Comparison of ENCODE assay signal across 12 cellular contexts in genomic region chr22:18554280-18555256, GRCh38. TPM values are rescaled to one million over a fixed set of nuclear protein-coding genes. Genes with fewer than 3 reads are reported as not detected.
DNase-seq lines count a peak whose midpoint lies in the region; ATAC-seq, FAIRE-seq and TF ChIP-seq lines count a peak whose summit lies in the region.
"Not testable (repeated sequence)": the region's sequence is repeated elsewhere in the genome, so short reads cannot be mapped to it uniquely, and the experiment has no call there.
"Had no signal": no experiment of that assay in that cellular context is flagged by ENCODE, and none has a peak within 500 bp of the region (broad histone marks: within the 10 kb centered on the region; RNA-seq: fewer than 3 reads in every experiment).

No MANE protein-coding gene starts in this region.

- H3K4me3 Mint-ChIP-seq in WTC11, result not testable (repeated sequence)

- H3K27ac Mint-ChIP-seq in WTC11, result not testable (repeated sequence)

- not testable (repeated sequence) for H3K18ac ChIP-seq in IMR-90 (ENCODE audit: low read depth, low read length)

- not testable (repeated sequence) for BruUV-seq in IMR-90 (replicated peaks; lab: Mats Ljungman, UMichigan)

- not testable (repeated sequence) for H3K9me3 ChIP-seq in A549; IMR-90 (ENCODE audit: control insufficient read depth, insufficient read depth, low read length); gastroesophageal sphincter; left ventricle myocardium inferior (replicated peaks); left lung; pancreas; upper lobe of right lung

- not testable (repeated sequence) for H4K91ac ChIP-seq in IMR-90 (ENCODE audit: insufficient read depth, low read depth, low read length)

- H4K20me1 ChIP-seq in IMR-90 (ENCODE audit: insufficient read depth, low read length), result not testable (repeated sequence)

- not testable (repeated sequence) for TF ChIP-seq EP300 in A549 (IDR thresholded peaks at IDR 0.05); gastroesophageal sphincter (IDR thresholded peaks at IDR 0.05)

- H3K4ac ChIP-seq in IMR-90 (ENCODE audit: low read depth, low read length), result not testable (repeated sequence)

- not testable (repeated sequence) for H2BK15ac ChIP-seq in IMR-90 (ENCODE audit: low read depth, low read length)

- H3K79me1 ChIP-seq in IMR-90 (ENCODE audit: low read depth in 1 of 2, low read length in 2 of 2), result not testable (repeated sequence)

- H3K9me1 ChIP-seq in IMR-90 (ENCODE audit: insufficient read depth, low read length), result not testable (repeated sequence)

- H2BK20ac ChIP-seq in IMR-90 (ENCODE audit: low read depth, low read length), result not testable (repeated sequence)

- not testable (repeated sequence) for FAIRE-seq in A549 (lab: Jason Lieb, UNC); pancreas (lab: Jason Lieb, UNC)

- CTCF ChIA-PET in A549 (lab: Yijun Ruan, JAX); IMR-90 (lab: Yijun Ruan, JAX); WTC11 (lab: Charles Lee): not testable (repeated sequence)

- H3K4me2 ChIP-seq in A549; IMR-90 (ENCODE audit: low read depth, low read length): not testable (repeated sequence)

- H3K4me3 ChIP-seq in A549; IMR-90 (ENCODE audit: insufficient read depth, low read depth, low read length); gastroesophageal sphincter; left ventricle myocardium inferior; left lung; pancreas; upper lobe of right lung: not testable (repeated sequence)

- TF ChIP-seq CTCF in A549 (IDR thresholded peaks at IDR 0.05); IMR-90 (conservative IDR thresholded peaks at IDR 0.05; ENCODE audit: low read depth, low read length); WTC11 (IDR thresholded peaks at IDR 0.05); gastroesophageal sphincter (IDR thresholded peaks at IDR 0.05); left ventricle myocardium inferior (IDR thresholded peaks at IDR 0.05; ENCODE audit: borderline replicate concordance); left lung (IDR thresholded peaks at IDR 0.05); pancreas (IDR thresholded peaks at IDR 0.05); upper lobe of right lung (IDR thresholded peaks at IDR 0.05): not testable (repeated sequence)

- WGBS in A549 (ENCODE audit: missing lambda C conversion rate), result no CpG with 5 or more reads among the region's 22 CpGs
- WGBS in IMR-90 (ENCODE audit: extremely low coverage in 2 of 2, insufficient read length in 1 of 2), 2 experiments, result no CpG with 5 or more reads among the region's 22 CpGs
- WGBS in gastroesophageal sphincter (ENCODE audit: low coverage in 1 of 2), 2 donors, result no CpG with 5 or more reads among the region's 22 CpGs
- no CpG with 5 or more reads among the region's 22 CpGs for WGBS in pancreas, 2 donors

- H3K4me1 Mint-ChIP-seq in WTC11, result not testable (repeated sequence)

- in situ Hi-C loops in IMR-90 (cut with MboI; ENCODE audit: low sequenced_read_pairs), result not testable (repeated sequence)

- not testable (repeated sequence) for H3K4me1 ChIP-seq in A549; IMR-90 (ENCODE audit: control insufficient read depth, insufficient read depth, low read length); gastroesophageal sphincter; left ventricle myocardium inferior; left lung; pancreas; upper lobe of right lung

- TF ChIP-seq RAD21 in A549 (conservative IDR thresholded peaks at IDR 0.05 in 1 of 2, IDR thresholded peaks at IDR 0.05 in 1 of 2); IMR-90 (IDR thresholded peaks at IDR 0.05; ENCODE audit: low read length): not testable (repeated sequence)

- not testable (repeated sequence) for TF ChIP-seq POLR2A in A549 (IDR thresholded peaks at IDR 0.05; ENCODE audit: low read length); IMR-90 (IDR thresholded peaks at IDR 0.05; ENCODE audit: low read depth, low read length); gastroesophageal sphincter (IDR thresholded peaks at IDR 0.05)

- H4K8ac ChIP-seq in IMR-90 (ENCODE audit: low read depth in 2 of 2, low read length in 2 of 2), result not testable (repeated sequence)

- H3K27ac ChIP-seq in A549; IMR-90 (ENCODE audit: insufficient read depth, low read length); gastroesophageal sphincter; left ventricle myocardium inferior (replicated peaks); left lung; pancreas; upper lobe of right lung: not testable (repeated sequence)

- H2BK120ac ChIP-seq in IMR-90 (ENCODE audit: low read depth, low read length), result not testable (repeated sequence)

- not testable (repeated sequence) for H3K36me3 Mint-ChIP-seq in WTC11

- H3K56ac ChIP-seq in IMR-90 (ENCODE audit: extremely low read depth, insufficient read depth, low read length), result not testable (repeated sequence)

- H2AK9ac ChIP-seq in IMR-90 (replicated peaks; ENCODE audit: low read depth, low read length, poor library complexity), result not testable (repeated sequence)

- H2AK5ac ChIP-seq in IMR-90 (ENCODE audit: low read depth, low read length), result not testable (repeated sequence)

- H2BK5ac ChIP-seq in IMR-90 (ENCODE audit: low read depth, low read length, poor library complexity, severe bottlenecking), result not testable (repeated sequence)

- not testable (repeated sequence) for DNase-seq in A549 (ENCODE audit: low read depth in 1 of 2, low spot score in 1 of 2); IMR-90; WTC11 (ENCODE audit: low spot score); left lung
- DNase-seq in left ventricle myocardium inferior (peak; percentile 49), pancreas (peak in 1 of 6 donors; percentile 83), upper lobe of right lung (peak; percentile 78)

- H2AFZ ChIP-seq in IMR-90 (replicated peaks; ENCODE audit: low read length, poor library complexity), result not testable (repeated sequence)

- not testable (repeated sequence) for H3K14ac ChIP-seq in IMR-90 (replicated peaks; ENCODE audit: low read depth, low read length)

- ATAC-seq in A549 (peak; percentile 37 to 47; a peak in 5 of 6 replicates), IMR-90 (ENCODE audit: low read depth) (peak; percentile 19), WTC11 (peak; percentile 23), gastroesophageal sphincter (peak; percentile 60), left lung (peak; percentile 80), pancreas (peak; percentile 66 to 80 (median 72)), upper lobe of right lung (peak; percentile 62)

- not testable (repeated sequence) for H3K27me3 ChIP-seq in IMR-90 (ENCODE audit: control insufficient read depth, insufficient read depth, low read length); gastroesophageal sphincter; left ventricle myocardium inferior (ENCODE audit: low read depth); left lung; pancreas; upper lobe of right lung

- POLR2A ChIA-PET in A549 (lab: Yijun Ruan, JAX); IMR-90 (lab: Charles Lee; ENCODE audit: unreplicated experiment); WTC11 (lab: Charles Lee): not testable (repeated sequence)

- not testable (repeated sequence) for H3K27me3 Mint-ChIP-seq in WTC11 (ENCODE audit: low read depth)

- H3K9me3 Mint-ChIP-seq in WTC11, result not testable (repeated sequence)

- not testable (repeated sequence) for H3K9ac ChIP-seq in IMR-90 (ENCODE audit: low read depth, low read length)

- H3K36me3 ChIP-seq in IMR-90 (ENCODE audit: control insufficient read depth, insufficient read depth, low read length); gastroesophageal sphincter; left ventricle myocardium inferior; left lung; pancreas; upper lobe of right lung: not testable (repeated sequence)

- dilution Hi-C loops in IMR-90 (cut with HindIII; ENCODE audit: low sequenced_read_pairs, unreplicated experiment), result not testable (repeated sequence)

- not testable (repeated sequence) for H3K23ac ChIP-seq in IMR-90 (ENCODE audit: low read depth, low read length)

- intact Hi-C loops in IMR-90 (cut with micrococcal nuclease); left ventricle myocardium inferior (cut with micrococcal nuclease); left lung (cut with DNase I); pancreas (cut with DNase I); upper lobe of right lung (cut with DNase I): not testable (repeated sequence)

- H4K5ac ChIP-seq in IMR-90 (ENCODE audit: low read depth, low read length), result not testable (repeated sequence)

RNA-seq across cellular contexts. Expression of gene TMEM191B, which starts 27.0 kb away (rescaled TPM):
- polyA plus RNA-seq in A549 (2011; rRNA removed) (0.24 and 0.34 TPM in 2 replicates), A549 (2017; fragmentation: RNase III; extraction: RNeasy Plus Mini Kit Qiagen cat#74134 plus additional on column Dnase treatment) (0.53 to 0.70 TPM (median 0.67 TPM) in 3 replicates), IMR-90 (2012; rRNA removed) (0.80 and 1.8 TPM in 2 replicates), pancreas (1 to 10 TPM; 1.2 to 1.6 TPM)
- polyA plus RNA-seq in A549 (2012; cell fraction: cytosol; rRNA removed), result 0.75 and 1.9 TPM in 2 replicates
- 8.0 and 11.7 TPM in 2 replicates for polyA plus RNA-seq in A549 (2012; cell fraction: nucleus; rRNA removed)
- not detected in 2 replicates for polyA minus RNA-seq in A549 (2011; rRNA and poly(A)+ RNA removed)
- total RNA-seq in IMR-90 (2012; rRNA removed) (0.28 TPM in 1 of 2 replicates, not detected in the other), WTC11 (2021) (2.7 to 9.8 TPM (median 3.7 TPM) in 3 replicates), gastroesophageal sphincter (1 to 10 TPM in 2 of 4 donors, not detected in 2; 1.3 to 3.8 TPM), left ventricle myocardium inferior (0.74 TPM), left lung (1 to 10 TPM in 1 of 2 donors, not detected in 1; 2.8 TPM), pancreas (under 1 TPM in 3 of 6 donors, not detected in 3; 0.28 to 0.69 (median 0.35) TPM), upper lobe of right lung (2.1 TPM)
- polyA plus RNA-seq in IMR-90 (2012; cell fraction: cytosol; rRNA removed), result 0.27 and 1.1 TPM in 2 replicates
- polyA plus RNA-seq in IMR-90 (2012; cell fraction: nucleus; rRNA removed; ENCODE audit: low replicate concordance), result 4.1 and 7.1 TPM in 2 replicates
- total RNA-seq: H4 had no signal
- polyA plus RNA-seq: IgD-negative memory B cell had no signal

RNA-seq across cellular contexts. Expression of gene GGTLC3, which starts 36.6 kb away (rescaled TPM):
- polyA plus RNA-seq in A549 (2011; rRNA removed), result not detected in 2 replicates
- not detected in 2 replicates for polyA plus RNA-seq in A549 (2012; cell fraction: cytosol; rRNA removed)
- polyA plus RNA-seq in A549 (2012; cell fraction: nucleus; rRNA removed), result not detected in 2 replicates
- polyA plus RNA-seq in A549 (2017; fragmentation: RNase III; extraction: RNeasy Plus Mini Kit Qiagen cat#74134 plus additional on column Dnase treatment), result not detected in 3 replicates
- not detected in 2 replicates for polyA minus RNA-seq in A549 (2011; rRNA and poly(A)+ RNA removed)
- not detected in 2 replicates for total RNA-seq in IMR-90 (2012; rRNA removed)
- polyA plus RNA-seq in IMR-90 (2012; rRNA removed), result not detected in 2 replicates
- not detected in 2 replicates for polyA plus RNA-seq in IMR-90 (2012; cell fraction: cytosol; rRNA removed)
- not detected in 2 replicates for polyA plus RNA-seq in IMR-90 (2012; cell fraction: nucleus; rRNA removed; ENCODE audit: low replicate concordance)
- not detected in 3 replicates for total RNA-seq in WTC11 (2021)
- total RNA-seq in gastroesophageal sphincter, result not detected
- not detected for total RNA-seq in left ventricle myocardium inferior
- total RNA-seq in left lung, result 1 to 10 TPM in 1 of 2 donors, under 1 TPM in 1; 0.84 to 6.4 TPM
- not detected for total RNA-seq in pancreas
- polyA plus RNA-seq in pancreas, result under 1 TPM in 1 of 2 donors, not detected in 1; 0.61 TPM
- 13.1 TPM for total RNA-seq in upper lobe of right lung
- total RNA-seq: H4, NCI-H460 had no signal
- polyA plus RNA-seq: BJ, IgD-negative memory B cell had no signal

RNA-seq across cellular contexts. Expression of gene RIMBP3, which starts 57.2 kb away (rescaled TPM):
- polyA plus RNA-seq in A549 (2011; rRNA removed), result 0.31 and 0.36 TPM in 2 replicates
- 0.13 and 0.18 TPM in 2 replicates for polyA plus RNA-seq in A549 (2012; cell fraction: cytosol; rRNA removed)
- 0.34 and 0.48 TPM in 2 replicates for polyA plus RNA-seq in A549 (2012; cell fraction: nucleus; rRNA removed)
- polyA plus RNA-seq in A549 (2017; fragmentation: RNase III; extraction: RNeasy Plus Mini Kit Qiagen cat#74134 plus additional on column Dnase treatment), result 0.38 to 0.57 TPM (median 0.54 TPM) in 3 replicates
- polyA minus RNA-seq in A549 (2011; rRNA and poly(A)+ RNA removed), result 1.3 and 1.9 TPM in 2 replicates
- total RNA-seq in IMR-90 (2012; rRNA removed), result 0.28 and 0.54 TPM in 2 replicates
- 0.20 and 0.21 TPM in 2 replicates for polyA plus RNA-seq in IMR-90 (2012; rRNA removed)
- 0.11 and 0.18 TPM in 2 replicates for polyA plus RNA-seq in IMR-90 (2012; cell fraction: cytosol; rRNA removed)
- polyA plus RNA-seq in IMR-90 (2012; cell fraction: nucleus; rRNA removed; ENCODE audit: low replicate concordance), result 0.11 and 0.20 TPM in 2 replicates
- 0.23 to 0.59 TPM (median 0.34 TPM) in 3 replicates for total RNA-seq in WTC11 (2021)
- total RNA-seq in gastroesophageal sphincter, result under 1 TPM in 1 of 4 donors, not detected in 3; 0.27 TPM
- total RNA-seq in left ventricle myocardium inferior, result 0.22 TPM
- under 1 TPM; 0.55 to 0.71 TPM for total RNA-seq in left lung
- total RNA-seq in pancreas, result under 1 TPM; 0.14 to 0.47 (median 0.24) TPM
- polyA plus RNA-seq in pancreas, result under 1 TPM; 0.02 to 0.04 TPM
- total RNA-seq in upper lobe of right lung, result 0.87 TPM

Comparison
In these comparisons a context has a peak if more than half of its experiments do, and no peak if none do; other contexts are left out.
1. ATAC-seq: peak in every context shown above with its lines; median percentile 80 in left lung; 72 in pancreas; 62 in upper lobe of right lung; 60 in gastroesophageal sphincter; 42 in A549; 23 in WTC11; 19 in IMR-90.